In the genomic region with DNA sequence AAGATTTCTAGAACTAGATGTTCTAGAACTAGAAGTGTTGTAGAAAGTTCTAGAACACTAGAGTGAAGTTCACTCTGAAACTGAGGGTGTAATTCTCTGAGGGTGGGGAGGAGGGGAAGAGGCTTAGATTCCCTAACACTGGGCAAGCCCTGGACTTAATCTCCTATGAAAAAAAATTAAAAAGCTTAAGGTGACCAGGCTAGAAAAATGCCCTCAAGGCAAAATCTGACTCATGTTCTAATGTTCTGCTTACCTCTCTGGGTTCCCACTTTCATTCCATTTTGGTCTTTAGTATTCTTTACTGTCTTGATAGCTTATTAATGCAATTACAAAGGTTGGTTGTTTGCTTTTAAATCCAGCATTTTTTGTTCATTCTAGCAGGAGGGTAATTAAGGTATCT, we compare ENCODE assay signal across 1 cellular context.
TF ChIP-seq lines count a peak whose summit lies in the region.

No MANE protein-coding gene starts in this region.

TF ChIP-seq in HepG2, 621 proteins besides CTCF, POLR2A, EP300 and RAD21 (continued from another document):
- TF ChIP-seq, protein P1, sequence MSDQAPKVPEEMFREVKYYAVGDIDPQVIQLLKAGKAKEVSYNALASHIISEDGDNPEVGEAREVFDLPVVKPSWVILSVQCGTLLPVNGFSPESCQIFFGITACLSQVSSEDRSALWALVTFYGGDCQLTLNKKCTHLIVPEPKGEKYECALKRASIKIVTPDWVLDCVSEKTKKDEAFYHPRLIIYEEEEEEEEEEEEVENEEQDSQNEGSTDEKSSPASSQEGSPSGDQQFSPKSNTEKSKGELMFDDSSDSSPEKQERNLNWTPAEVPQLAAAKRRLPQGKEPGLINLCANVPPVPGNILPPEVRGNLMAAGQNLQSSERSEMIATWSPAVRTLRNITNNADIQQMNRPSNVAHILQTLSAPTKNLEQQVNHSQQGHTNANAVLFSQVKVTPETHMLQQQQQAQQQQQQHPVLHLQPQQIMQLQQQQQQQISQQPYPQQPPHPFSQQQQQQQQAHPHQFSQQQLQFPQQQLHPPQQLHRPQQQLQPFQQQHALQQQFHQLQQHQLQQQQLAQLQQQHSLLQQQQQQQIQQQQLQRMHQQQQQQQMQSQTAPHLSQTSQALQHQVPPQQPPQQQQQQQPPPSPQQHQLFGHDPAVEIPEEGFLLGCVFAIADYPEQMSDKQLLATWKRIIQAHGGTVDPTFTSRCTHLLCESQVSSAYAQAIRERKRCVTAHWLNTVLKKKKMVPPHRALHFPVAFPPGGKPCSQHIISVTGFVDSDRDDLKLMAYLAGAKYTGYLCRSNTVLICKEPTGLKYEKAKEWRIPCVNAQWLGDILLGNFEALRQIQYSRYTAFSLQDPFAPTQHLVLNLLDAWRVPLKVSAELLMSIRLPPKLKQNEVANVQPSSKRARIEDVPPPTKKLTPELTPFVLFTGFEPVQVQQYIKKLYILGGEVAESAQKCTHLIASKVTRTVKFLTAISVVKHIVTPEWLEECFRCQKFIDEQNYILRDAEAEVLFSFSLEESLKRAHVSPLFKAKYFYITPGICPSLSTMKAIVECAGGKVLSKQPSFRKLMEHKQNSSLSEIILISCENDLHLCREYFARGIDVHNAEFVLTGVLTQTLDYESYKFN (CRISPR knock-in tag; conservative IDR thresholded peaks at IDR 0.05), result no peak
- TF ChIP-seq SETDB1 (CRISPR knock-in tag; IDR thresholded peaks at IDR 0.05; ENCODE audit: borderline replicate concordance), result no peak
- TF ChIP-seq, protein P2, sequence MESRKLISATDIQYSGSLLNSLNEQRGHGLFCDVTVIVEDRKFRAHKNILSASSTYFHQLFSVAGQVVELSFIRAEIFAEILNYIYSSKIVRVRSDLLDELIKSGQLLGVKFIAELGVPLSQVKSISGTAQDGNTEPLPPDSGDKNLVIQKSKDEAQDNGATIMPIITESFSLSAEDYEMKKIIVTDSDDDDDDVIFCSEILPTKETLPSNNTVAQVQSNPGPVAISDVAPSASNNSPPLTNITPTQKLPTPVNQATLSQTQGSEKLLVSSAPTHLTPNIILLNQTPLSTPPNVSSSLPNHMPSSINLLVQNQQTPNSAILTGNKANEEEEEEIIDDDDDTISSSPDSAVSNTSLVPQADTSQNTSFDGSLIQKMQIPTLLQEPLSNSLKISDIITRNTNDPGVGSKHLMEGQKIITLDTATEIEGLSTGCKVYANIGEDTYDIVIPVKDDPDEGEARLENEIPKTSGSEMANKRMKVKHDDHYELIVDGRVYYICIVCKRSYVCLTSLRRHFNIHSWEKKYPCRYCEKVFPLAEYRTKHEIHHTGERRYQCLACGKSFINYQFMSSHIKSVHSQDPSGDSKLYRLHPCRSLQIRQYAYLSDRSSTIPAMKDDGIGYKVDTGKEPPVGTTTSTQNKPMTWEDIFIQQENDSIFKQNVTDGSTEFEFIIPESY (CRISPR knock-in tag; IDR thresholded peaks at IDR 0.05), result no peak
